ENCODE assay signal across 8 cellular contexts in the genomic region with DNA sequence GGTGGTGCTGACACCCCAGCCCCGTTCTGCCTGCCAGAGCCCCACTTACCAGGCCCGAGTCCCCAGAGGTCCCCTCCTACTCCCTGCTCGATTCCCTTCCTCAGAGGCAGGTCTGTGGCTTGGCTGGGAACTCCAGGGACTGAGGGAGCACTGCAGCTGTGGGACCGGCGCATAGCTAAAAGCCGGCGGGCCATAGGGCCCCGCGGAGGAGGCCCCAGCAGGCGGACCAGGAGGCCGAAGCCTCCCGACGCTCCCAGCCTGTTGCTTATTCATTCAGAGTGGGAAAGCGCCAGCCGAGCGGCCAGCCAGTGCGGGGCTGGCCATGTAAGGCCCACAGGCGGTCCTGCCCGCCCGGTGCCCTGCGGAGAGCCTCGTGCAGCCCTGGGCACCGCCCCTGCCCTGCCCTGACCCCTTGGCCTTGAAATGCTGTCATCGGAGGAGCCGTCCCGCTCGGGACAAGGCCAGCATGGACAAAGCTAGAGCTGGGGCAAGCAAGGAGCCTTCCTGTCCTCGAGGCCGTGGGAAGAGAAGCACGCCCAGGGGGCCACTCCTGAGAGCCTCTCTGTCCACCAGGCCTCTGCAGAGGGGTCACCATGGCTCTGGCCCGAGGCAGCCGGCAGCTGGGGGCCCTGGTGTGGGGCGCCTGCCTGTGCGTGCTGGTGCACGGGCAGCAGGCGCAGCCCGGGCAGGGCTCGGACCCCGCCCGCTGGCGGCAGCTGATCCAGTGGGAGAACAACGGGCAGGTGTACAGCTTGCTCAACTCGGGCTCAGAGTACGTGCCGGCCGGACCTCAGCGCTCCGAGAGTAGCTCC. TPM values are rescaled to one million over a fixed set of nuclear protein-coding genes. Genes with fewer than 3 reads are reported as not detected.
DNase-seq lines count a peak whose midpoint lies in the region; ATAC-seq, FAIRE-seq and TF ChIP-seq lines count a peak whose summit lies in the region.

A gene with protein sequence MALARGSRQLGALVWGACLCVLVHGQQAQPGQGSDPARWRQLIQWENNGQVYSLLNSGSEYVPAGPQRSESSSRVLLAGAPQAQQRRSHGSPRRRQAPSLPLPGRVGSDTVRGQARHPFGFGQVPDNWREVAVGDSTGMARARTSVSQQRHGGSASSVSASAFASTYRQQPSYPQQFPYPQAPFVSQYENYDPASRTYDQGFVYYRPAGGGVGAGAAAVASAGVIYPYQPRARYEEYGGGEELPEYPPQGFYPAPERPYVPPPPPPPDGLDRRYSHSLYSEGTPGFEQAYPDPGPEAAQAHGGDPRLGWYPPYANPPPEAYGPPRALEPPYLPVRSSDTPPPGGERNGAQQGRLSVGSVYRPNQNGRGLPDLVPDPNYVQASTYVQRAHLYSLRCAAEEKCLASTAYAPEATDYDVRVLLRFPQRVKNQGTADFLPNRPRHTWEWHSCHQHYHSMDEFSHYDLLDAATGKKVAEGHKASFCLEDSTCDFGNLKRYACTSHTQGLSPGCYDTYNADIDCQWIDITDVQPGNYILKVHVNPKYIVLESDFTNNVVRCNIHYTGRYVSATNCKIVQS (plus strand): TSS at position 272 of the 812 bp plus-strand sequence. CDS start 322 bp downstream, at position 594.

- peak within 1 kb of the TSS; percentile 48 to 72 (median 62) for H3K4me3 ChIP-seq in BLaER1 treated with 17β-estradiol and CSF1 and Interleukin-3, amounts not matched to agents 10 nM and 100 nM
- H3K4me3 ChIP-seq in WI38 (ENCODE audit: low read depth, low read length) = peak within 1 kb of the TSS; percentile 71

- H3K9me3 Mint-ChIP-seq in naive B cell = no peaks in the 10 kb centered on the region

- DNase-seq in HTR-8/SVneo (ENCODE audit: insufficient read length, low spot score) (peak; percentile 88), fibroblast of the conjunctiva (ENCODE audit: low read depth) (peak; percentile 65), naive B cell (no peak), NCI-H2029 treated with DMSO at 0.1 percent for 48 hours (lab: John Stamatoyannopoulos, UW) (no peak), AML-193 (lab: John Stamatoyannopoulos, UW) (no peak), DMS153 treated with DMSO at 0.1 percent for 48 hours (lab: John Stamatoyannopoulos, UW; ENCODE audit: unreplicated experiment) (no peak)

- no peaks in the 10 kb centered on the region for H3K36me3 ChIP-seq in BLaER1 treated with 17β-estradiol and CSF1 and Interleukin-3, amounts not matched to agents 10 nM and 100 nM

- peaks cover 0 to 29% (median 10%) of the 10 kb centered on the region in 11 experiments; a peak in 10 of 22 replicates for H4K20me1 ChIP-seq in BLaER1 treated with 17β-estradiol and CSF1 and Interleukin-3, amounts not matched to agents 10 nM and 100 nM

- H3K4me3 Mint-ChIP-seq in naive B cell = peak within 1 kb of the TSS; percentile 25 to 86 (median 74)

- peaks cover 18 to 58% (median 46%) of the 10 kb centered on the region in 3 donors for H3K27me3 Mint-ChIP-seq in naive B cell

- peak within 1 kb of the TSS in 3 of 6 donors; percentile 26 to 82 (median 29) for H3K27ac Mint-ChIP-seq in naive B cell

- H3K9me3 ChIP-seq in BLaER1 treated with 17β-estradiol and CSF1 and Interleukin-3, amounts not matched to agents 10 nM and 100 nM (replicated peaks in 1 of 11) = no peaks in the 10 kb centered on the region

- peaks cover 80 to 92% (median 87%) of the 10 kb centered on the region in 10 experiments for H3K4me1 ChIP-seq in BLaER1 treated with 17β-estradiol and CSF1 and Interleukin-3, amounts not matched to agents 10 nM and 100 nM

- FAIRE-seq in HTR-8/SVneo (lab: Jason Lieb, UNC) = peak; percentile 49

- peaks cover 38 to 51% (median 44%) of the 10 kb centered on the region in 11 experiments for H3K27me3 ChIP-seq in BLaER1 treated with 17β-estradiol and CSF1 and Interleukin-3, amounts not matched to agents 10 nM and 100 nM

- no peaks in the 10 kb centered on the region for H3K36me3 Mint-ChIP-seq in naive B cell

- peak within 1 kb of the TSS; percentile 90 to 98 (median 95) for H3K4me2 ChIP-seq in BLaER1 treated with 17β-estradiol and CSF1 and Interleukin-3, amounts not matched to agents 10 nM and 100 nM

- H3K27ac ChIP-seq in BLaER1 treated with 17β-estradiol and CSF1 and Interleukin-3, amounts not matched to agents 10 nM and 100 nM = peak within 1 kb of the TSS in 7 of 11 experiments; percentile 26 to 56 (median 41); a peak in 11 of 22 replicates

- peak within 1 kb of the TSS; percentile 43 to 79 (median 59) for H3K9ac ChIP-seq in BLaER1 treated with 17β-estradiol and CSF1 and Interleukin-3, amounts not matched to agents 10 nM and 100 nM

- no peak for TF ChIP-seq CTCF in WI38 (IDR thresholded peaks at IDR 0.05; ENCODE audit: low read depth, low read length)

- no peak for ATAC-seq in naive B cell (ENCODE audit: low read depth in 2 of 2)

- peaks cover 17 to 32% (median 21%) of the 10 kb centered on the region in 3 donors for H3K4me1 Mint-ChIP-seq in naive B cell

RNA-seq across cellular contexts. Expression of the gene that starts here (rescaled TPM):
- under 1 TPM in 2 of 6 donors, not detected in 4; 0.19 to 0.48 TPM for polyA plus RNA-seq in naive B cell (ENCODE audit: low read depth in 6 of 6)

Comparison
In these comparisons a context has a peak if more than half of its experiments do, and no peak if none do; other contexts are left out.
1. DNase-seq: peak in HTR-8/SVneo (single experiment) and fibroblast of the conjunctiva (single experiment); none in naive B cell (single experiment), NCI-H2029 treated with DMSO at 0.1 percent for 48 hours (single experiment), AML-193 (0 of 2) and DMS153 treated with DMSO at 0.1 percent for 48 hours (single experiment).